ENCODE assay signal across 18 cellular contexts in genomic region chr15:48695088-48695834, GRCh38. TPM values are rescaled to one million over a fixed set of nuclear protein-coding genes. Genes with fewer than 3 reads are reported as not detected.
DNase-seq lines count a peak whose midpoint lies in the region; ATAC-seq, FAIRE-seq and TF ChIP-seq lines count a peak whose summit lies in the region.
"Had no signal": no experiment of that assay in that cellular context is flagged by ENCODE, and none has a peak within 500 bp of the region (broad histone marks: within the 10 kb centered on the region; RNA-seq: fewer than 3 reads in every experiment).

No MANE protein-coding gene starts in this region.

- H3K4me1 ChIP-seq in A673 (ENCODE audit: insufficient read depth, low read length, poor library complexity, severe bottlenecking) (no peaks in the 10 kb centered on the region), stomach (no peaks in the 10 kb centered on the region), small intestine (ENCODE audit: control insufficient read depth in 2 of 2, insufficient read depth in 1 of 2, low read depth in 1 of 2, low read length in 1 of 2) (no peaks in the 10 kb centered on the region)
- H3K4me1 ChIP-seq: HAP-1, lower lobe of right lung had no signal

- intact Hi-C loops in A673 (cut with micrococcal nuclease; ENCODE audit: unreplicated experiment) (no loop called here), stomach (cut with DNase I; ENCODE audit: low total_unique reads) (no loop called here)

- CTCF ChIA-PET in A673 (lab: Charles Lee), result no interaction called here

- in situ Hi-C loops in astrocyte of the cerebellum (cut with HindIII; ENCODE audit: low sequenced_read_pairs), result no loop called here

- no peak for TF ChIP-seq EP300 in stomach (IDR thresholded peaks at IDR 0.05)

- ATAC-seq in HG02885 (IDR thresholded peaks at IDR 0.05; ENCODE audit: poor library complexity, unreplicated experiment), result no peak
- ATAC-seq: lower lobe of right lung had no signal

- FAIRE-seq in small intestine (lab: Jason Lieb, UNC), result no peak
- FAIRE-seq: A204.1 had no signal

- no peak for TF ChIP-seq POLR2A in stomach (IDR thresholded peaks at IDR 0.05)

- TF ChIP-seq CTCF in A673 (conservative IDR thresholded peaks at IDR 0.05; ENCODE audit: low read depth, low read length), result no peak
- TF ChIP-seq CTCF in astrocyte of the cerebellum (IDR thresholded peaks at IDR 0.05; ENCODE audit: low read depth, low read length, missing control alignments), result no peak
- TF ChIP-seq CTCF in stomach (IDR thresholded peaks at IDR 0.05), result no peak

- no TSS peak for BruUV-seq in A673 (replicated peaks; lab: Mats Ljungman, UMichigan)

- H3K4me3 ChIP-seq in A673 (ENCODE audit: low read depth, low read length, poor library complexity, severe bottlenecking) (no peak overlapping the region), astrocyte of the cerebellum (ENCODE audit: low read depth, low read length) (no peak overlapping the region), stomach (no peak overlapping the region), small intestine (ENCODE audit: low read depth in 1 of 2, low read length in 2 of 2) (no peak overlapping the region)
- H3K4me3 ChIP-seq: HAP-1, lower lobe of right lung had no signal

- H3K36me3 ChIP-seq in A673 (ENCODE audit: insufficient read depth, low read length, poor library complexity, severe bottlenecking) (no peaks in the 10 kb centered on the region), stomach (no peaks in the 10 kb centered on the region), small intestine (ENCODE audit: control insufficient read depth in 2 of 2, insufficient read depth in 2 of 2, low read length in 2 of 2) (no peaks in the 10 kb centered on the region)
- H3K36me3 ChIP-seq: HAP-1, lower lobe of right lung, neutrophil had no signal

- POLR2A ChIA-PET in A673 (lab: Charles Lee; ENCODE audit: low non-redundant PET), result no interaction called here

- H3K27ac ChIP-seq in A673 (ENCODE audit: low read depth, low read length, poor library complexity, severe bottlenecking), result no peak overlapping the region
- no peak overlapping the region for H3K27ac ChIP-seq in stomach
- H3K27ac ChIP-seq in small intestine (ENCODE audit: low read depth in 1 of 2, low read length in 1 of 2), result no peak overlapping the region
- H3K27ac ChIP-seq: lower lobe of right lung, neutrophil had no signal

- H3K9me3 ChIP-seq in A673 (ENCODE audit: low read depth, low read length, poor library complexity, severe bottlenecking), result no peaks in the 10 kb centered on the region
- no peaks in the 10 kb centered on the region for H3K9me3 ChIP-seq in stomach
- no peaks in the 10 kb centered on the region for H3K9me3 ChIP-seq in small intestine (ENCODE audit: control insufficient read depth, low read depth)
- H3K9me3 ChIP-seq: HAP-1, lower lobe of right lung, neutrophil had no signal

- H3K27me3 ChIP-seq in A673 (replicated peaks; ENCODE audit: insufficient read depth, low read depth, low read length, poor library complexity), result no peaks in the 10 kb centered on the region
- no peaks in the 10 kb centered on the region for H3K27me3 ChIP-seq in stomach
- no peaks in the 10 kb centered on the region for H3K27me3 ChIP-seq in small intestine (ENCODE audit: control insufficient read depth in 2 of 2, insufficient read depth in 2 of 2, low read length in 2 of 2)
- H3K27me3 ChIP-seq: neutrophil had no signal

- DNase-seq in A673 (ENCODE audit: low spot score) (peak; percentile 4), HS-27A (ENCODE audit: low read depth) (peak; percentile 90), astrocyte of the cerebellum (ENCODE audit: low read depth) (peak; percentile 90), glomerular visceral epithelial cell (ENCODE audit: extremely low spot score) (peak; percentile 83), hippocampal formation (lab: John Stamatoyannopoulos, UW) (no peak), stomach (no peak), small intestine (no peak)
- DNase-seq: activated naive CD4-positive, alpha-beta T cell treated with anti-CD3 and anti-CD28 coated beads, Interleukin-2, amount 10 ng/mL, durations not matched to agents 7 days and 5 days; cortex of kidney; DND-41; head of caudate nucleus; lower lobe of right lung; NCI-H1092 treated with DMSO at 0.1 percent for 48 hours; NCI-H510A had no signal

RNA-seq across cellular contexts. Expression of gene FBN1, which starts 49.8 kb away (rescaled TPM):
- 25.4 and 25.8 TPM in 2 replicates for total RNA-seq in A673 (2021)
- 100 to 1,000 TPM in 3 of 5 donors, 10 to 100 TPM in 2; 32.1 to 384 (median 104) TPM for total RNA-seq in stomach
- polyA plus RNA-seq in stomach, result 1 to 10 TPM; 4.7 to 7.9 (median 5.5) TPM
- polyA plus RNA-seq in small intestine, result 10 to 100 TPM in 1 of 3 donors, 1 to 10 TPM in 2; 1.1 to 20.3 (median 2.2) TPM

Comparison
In these comparisons a context has a peak if more than half of its experiments do, and no peak if none do; other contexts are left out.
1. DNase-seq: peak in A673 (single experiment), HS-27A (single experiment), astrocyte of the cerebellum (single experiment) and glomerular visceral epithelial cell (single experiment); none in hippocampal formation (0 of 2), stomach (single experiment) and small intestine (single experiment).